In the genomic region with DNA sequence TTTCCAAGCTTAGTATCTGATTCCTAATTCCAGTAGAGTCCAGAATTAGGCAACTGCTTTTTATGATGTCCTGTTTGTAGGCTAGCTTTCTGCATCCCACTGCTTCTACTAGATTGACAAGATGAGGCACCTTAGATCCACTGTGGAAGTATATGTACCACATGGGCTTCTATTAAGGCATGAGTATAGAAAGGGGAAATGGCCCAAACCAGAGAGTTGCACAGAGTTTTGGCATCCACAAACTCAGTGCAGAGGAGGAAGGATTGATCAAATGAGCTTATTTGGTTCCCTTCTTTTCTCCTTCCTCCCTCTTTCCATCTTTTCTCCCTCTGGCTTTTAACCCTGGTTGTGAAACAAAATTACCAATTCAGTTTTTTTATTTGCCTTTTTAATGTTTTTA, we compare ENCODE assay signal across 24 cellular contexts.
"Had no signal": no experiment of that assay in that cellular context is flagged by ENCODE, and none has a peak within 500 bp of the region (broad histone marks: within the 10 kb centered on the region; RNA-seq: fewer than 3 reads in every experiment).

No MANE protein-coding gene starts in this region.

- DNase-seq: colonic mucosa; effector CD8-positive, alpha-beta T cell; endodermal cell; foreskin fibroblast; gastrocnemius medialis; head of caudate nucleus; kidney; mucosa of descending colon; naive B cell; right lobe of liver; stimulated activated CD4-positive, alpha-beta T cell treated with anti-CD3 and anti-CD28 coated beads, Interleukin-12 subunit alpha, Interleukin-12 subunit beta, amount 100 ng/mL, for 4 hours; stimulated activated CD4-positive, alpha-beta T cell treated with anti-CD3 and anti-CD28 coated beads, Interleukin-1b, Interleukin-23, amount 100 ng/mL, for 48 hours; stimulated activated CD4-positive, alpha-beta T cell treated with anti-CD3 and anti-CD28 coated beads, Interleukin-4, amount 100 ng/mL, for 24 hours; upper lobe of left lung had no signal

- H3K27ac Mint-ChIP-seq: dendritic cell treated with granulocyte-macrophage colony-stimulating factor and Interleukin-4, amounts not matched to agents 40 ng/mL and 50 ng/mL, for 4 days; endodermal cell; memory B cell; naive B cell; natural killer cell treated with Interleukin-12 subunit alpha and Interleukin-12 subunit beta and Interleukin-15 and Interleukin-18, amount 100 ng/mL, for 72 hours; progenitor cell of endocrine pancreas; stimulated activated effector memory CD8-positive, alpha-beta T cell treated with anti-CD3 and anti-CD28 coated beads, Interleukin-12 subunit alpha, Interleukin-12 subunit beta, amount 100 ng/mL, for 72 hours; stimulated activated naive CD8-positive, alpha-beta T cell treated with anti-CD3 and anti-CD28 coated beads, Interleukin-15, Interleukin-2, amounts not matched to agents 100 ng/mL and 50 ng/mL, for 24 hours had no signal

- H3K4me1 Mint-ChIP-seq: memory B cell; stimulated activated effector memory CD8-positive, alpha-beta T cell treated with anti-CD3 and anti-CD28 coated beads, Interleukin-12 subunit alpha, Interleukin-12 subunit beta, amount 100 ng/mL, for 72 hours had no signal

- FAIRE-seq: kidney, urothelium cell line had no signal

- H3K9me3 Mint-ChIP-seq: endodermal cell, memory B cell, naive B cell had no signal

- ATAC-seq: esophagus mucosa; gastrocnemius medialis; left lobe of liver; mucosa of descending colon; natural killer cell treated with Interleukin-12 subunit alpha and Interleukin-12 subunit beta and Interleukin-15 and Interleukin-18, amount 100 ng/mL, for 72 hours; right lobe of liver; stimulated activated effector memory CD8-positive, alpha-beta T cell treated with anti-CD3 and anti-CD28 coated beads, Interleukin-12 subunit alpha, Interleukin-12 subunit beta, amount 100 ng/mL, for 72 hours had no signal

- H3K27me3 Mint-ChIP-seq: dendritic cell treated with granulocyte-macrophage colony-stimulating factor and Interleukin-4, amounts not matched to agents 40 ng/mL and 50 ng/mL, for 4 days; memory B cell; natural killer cell treated with Interleukin-12 subunit alpha and Interleukin-12 subunit beta and Interleukin-15 and Interleukin-18, amount 100 ng/mL, for 72 hours; progenitor cell of endocrine pancreas; stimulated activated naive CD8-positive, alpha-beta T cell treated with anti-CD3 and anti-CD28 coated beads, Interleukin-15, Interleukin-2, amounts not matched to agents 100 ng/mL and 50 ng/mL, for 24 hours had no signal

- H3K36me3 Mint-ChIP-seq: memory B cell; naive B cell; natural killer cell treated with Interleukin-12 subunit alpha and Interleukin-12 subunit beta and Interleukin-15 and Interleukin-18, amount 100 ng/mL, for 72 hours; stimulated activated effector memory CD8-positive, alpha-beta T cell treated with anti-CD3 and anti-CD28 coated beads, Interleukin-12 subunit alpha, Interleukin-12 subunit beta, amount 100 ng/mL, for 72 hours had no signal

- H3K4me3 Mint-ChIP-seq: dendritic cell treated with granulocyte-macrophage colony-stimulating factor and Interleukin-4, amounts not matched to agents 40 ng/mL and 50 ng/mL, for 4 days; endodermal cell; memory B cell; naive B cell; natural killer cell treated with Interleukin-12 subunit alpha and Interleukin-12 subunit beta and Interleukin-15 and Interleukin-18, amount 100 ng/mL, for 72 hours; neural crest cell; stimulated activated effector memory CD8-positive, alpha-beta T cell treated with anti-CD3 and anti-CD28 coated beads, Interleukin-12 subunit alpha, Interleukin-12 subunit beta, amount 100 ng/mL, for 72 hours; stimulated activated naive CD8-positive, alpha-beta T cell treated with anti-CD3 and anti-CD28 coated beads, Interleukin-15, Interleukin-2, amounts not matched to agents 100 ng/mL and 50 ng/mL, for 24 hours had no signal
